32 cellular contexts compared by ENCODE assay signal in genomic region chr9:35335164-35335563, GRCh38.
DNase-seq lines count a peak whose midpoint lies in the region; ATAC-seq and TF ChIP-seq lines count a peak whose summit lies in the region.
"Had no signal": no experiment of that assay in that cellular context is flagged by ENCODE, and none has a peak within 500 bp of the region (broad histone marks: within the 10 kb centered on the region; RNA-seq: fewer than 3 reads in every experiment).

No MANE protein-coding gene starts in this region.

- H3K27ac Mint-ChIP-seq in endothelial cell (ENCODE audit: unreplicated experiment): peak overlapping the region; percentile 92
- H3K27ac Mint-ChIP-seq in CD8-positive, alpha-beta memory T cell: no peak overlapping the region
- no peak overlapping the region for H3K27ac Mint-ChIP-seq in activated CD8-positive, alpha-beta T cell treated with anti-CD3 and anti-CD28 coated beads, Interleukin-2, amount 10 ng/mL, durations not matched to agents 7 days and 5 days
- H3K27ac Mint-ChIP-seq: activated naive CD8-positive, alpha-beta T cell; CD4-positive, CD25-positive, alpha-beta regulatory T cell; GM23338; immature natural killer cell; mesothelial cell of epicardium; naive thymus-derived CD8-positive, alpha-beta T cell; progenitor cell of endocrine pancreas; stimulated activated naive CD8-positive, alpha-beta T cell treated with anti-CD3 and anti-CD28 coated beads, Interleukin-15, amount 100 ng/mL, for 72 hours; T-cell had no signal

- H3K27ac ChIP-seq in CD8-positive, alpha-beta memory T cell (ENCODE audit: low read depth, low read length): no peak overlapping the region
- H3K27ac ChIP-seq: ascending aorta, esophagus squamous epithelium, SJCRH30, uterus had no signal

- no peaks in the 10 kb centered on the region for H3K36me3 ChIP-seq in CD8-positive, alpha-beta memory T cell (ENCODE audit: insufficient read depth, low read length)
- H3K36me3 ChIP-seq: ascending aorta, SJCRH30, uterus had no signal

- no peaks in the 10 kb centered on the region for H3K36me3 Mint-ChIP-seq in endothelial cell (ENCODE audit: low read depth, unreplicated experiment)
- no peaks in the 10 kb centered on the region for H3K36me3 Mint-ChIP-seq in CD8-positive, alpha-beta memory T cell
- no peaks in the 10 kb centered on the region for H3K36me3 Mint-ChIP-seq in activated CD8-positive, alpha-beta T cell treated with anti-CD3 and anti-CD28 coated beads, Interleukin-2, amount 10 ng/mL, durations not matched to agents 7 days and 5 days (ENCODE audit: low read depth)
- H3K36me3 Mint-ChIP-seq: activated naive CD8-positive, alpha-beta T cell; CD4-positive, CD25-positive, alpha-beta regulatory T cell; immature natural killer cell; naive thymus-derived CD8-positive, alpha-beta T cell; T-cell had no signal

- ATAC-seq in GM18498 (IDR thresholded peaks at IDR 0.05; ENCODE audit: unreplicated experiment) (no peak), HG02642 (IDR thresholded peaks at IDR 0.05; ENCODE audit: poor library complexity, unreplicated experiment) (no peak)
- ATAC-seq in activated CD8-positive, alpha-beta T cell treated with anti-CD3 and anti-CD28 coated beads, Interleukin-2, amount 10 ng/mL, durations not matched to agents 7 days and 5 days: no peak
- ATAC-seq: GM23338; left ventricle myocardium superior; naive thymus-derived CD8-positive, alpha-beta T cell; sciatic nerve; stimulated activated naive CD8-positive, alpha-beta T cell treated with anti-CD3 and anti-CD28 coated beads, Interleukin-15, amount 100 ng/mL, for 72 hours; T-cell had no signal

- TF ChIP-seq CTCF in endothelial cell (IDR thresholded peaks at IDR 0.05; ENCODE audit: unreplicated experiment): no peak

- peaks cover 14% of the 10 kb centered on the region for H3K4me1 Mint-ChIP-seq in endothelial cell (ENCODE audit: unreplicated experiment)
- H3K4me1 Mint-ChIP-seq in CD8-positive, alpha-beta memory T cell: no peaks in the 10 kb centered on the region
- no peaks in the 10 kb centered on the region for H3K4me1 Mint-ChIP-seq in activated CD8-positive, alpha-beta T cell treated with anti-CD3 and anti-CD28 coated beads, Interleukin-2, amount 10 ng/mL, durations not matched to agents 7 days and 5 days (ENCODE audit: low read depth)
- H3K4me1 Mint-ChIP-seq: CD4-positive, CD25-positive, alpha-beta regulatory T cell; central memory CD8-positive, alpha-beta T cell; GM23338; immature natural killer cell; naive thymus-derived CD8-positive, alpha-beta T cell; stimulated activated naive CD8-positive, alpha-beta T cell treated with anti-CD3 and anti-CD28 coated beads, Interleukin-15, amount 100 ng/mL, for 72 hours; T-cell had no signal

- no peak overlapping the region for H3K4me3 Mint-ChIP-seq in endothelial cell (ENCODE audit: unreplicated experiment)
- no peak overlapping the region for H3K4me3 Mint-ChIP-seq in CD8-positive, alpha-beta memory T cell
- no peak overlapping the region for H3K4me3 Mint-ChIP-seq in activated CD8-positive, alpha-beta T cell treated with anti-CD3 and anti-CD28 coated beads, Interleukin-2, amount 10 ng/mL, durations not matched to agents 7 days and 5 days
- H3K4me3 Mint-ChIP-seq: activated naive CD8-positive, alpha-beta T cell; CD4-positive, CD25-positive, alpha-beta regulatory T cell; central memory CD8-positive, alpha-beta T cell; GM23338; immature natural killer cell; mesothelial cell of epicardium; naive thymus-derived CD8-positive, alpha-beta T cell; stimulated activated naive CD8-positive, alpha-beta T cell treated with anti-CD3 and anti-CD28 coated beads, Interleukin-15, amount 100 ng/mL, for 72 hours; T-cell had no signal

- POLR2A ChIA-PET in CD8-positive, alpha-beta memory T cell (lab: Charles Lee): no interaction called here
- POLR2A ChIA-PET in activated CD8-positive, alpha-beta T cell treated with anti-CD3 and anti-CD28 coated beads, Interleukin-2, amount 10 ng/mL, durations not matched to agents 7 days and 5 days (lab: Charles Lee): no interaction called here

- no peaks in the 10 kb centered on the region for H3K9me3 ChIP-seq in CD8-positive, alpha-beta memory T cell (ENCODE audit: low read length)
- H3K9me3 ChIP-seq: ascending aorta, esophagus squamous epithelium, SJCRH30, uterus had no signal

- H3K4me3 ChIP-seq in CD8-positive, alpha-beta memory T cell (ENCODE audit: low read length): no peak overlapping the region
- H3K4me3 ChIP-seq: ascending aorta, esophagus squamous epithelium, GM23338, SJCRH30, uterus had no signal

- peaks cover 2% of the 10 kb centered on the region for H3K27me3 Mint-ChIP-seq in endothelial cell (ENCODE audit: unreplicated experiment)
- peaks cover 0 to 29% of the 10 kb centered on the region in 2 donors for H3K27me3 Mint-ChIP-seq in CD8-positive, alpha-beta memory T cell
- no peaks in the 10 kb centered on the region for H3K27me3 Mint-ChIP-seq in activated CD8-positive, alpha-beta T cell treated with anti-CD3 and anti-CD28 coated beads, Interleukin-2, amount 10 ng/mL, durations not matched to agents 7 days and 5 days (ENCODE audit: low read depth)
- H3K27me3 Mint-ChIP-seq: central memory CD8-positive, alpha-beta T cell; progenitor cell of endocrine pancreas; stimulated activated naive CD8-positive, alpha-beta T cell treated with anti-CD3 and anti-CD28 coated beads, Interleukin-15, amount 100 ng/mL, for 72 hours had no signal

- CTCF ChIA-PET in CD8-positive, alpha-beta memory T cell (lab: Charles Lee): no interaction called here
- CTCF ChIA-PET in activated CD8-positive, alpha-beta T cell treated with anti-CD3 and anti-CD28 coated beads, Interleukin-2, amount 10 ng/mL, durations not matched to agents 7 days and 5 days (lab: Charles Lee): no interaction called here

- H3K27me3 ChIP-seq in CD8-positive, alpha-beta memory T cell (ENCODE audit: insufficient read depth, low read length, poor library complexity, severe bottlenecking): no peaks in the 10 kb centered on the region
- H3K27me3 ChIP-seq: ascending aorta, esophagus squamous epithelium, SJCRH30, uterus had no signal

- DNase-seq in EL (peak; percentile 56), LHCN-M2 (ENCODE audit: low read depth) (peak; percentile 84), endothelial cell (ENCODE audit: low spot score) (no peak), lung microvascular endothelial cell (ENCODE audit: low read depth in 2 of 2) (peak; percentile 14 to 97)
- DNase-seq in CD8-positive, alpha-beta memory T cell: no peak
- DNase-seq in activated CD8-positive, alpha-beta T cell treated with anti-CD3 and anti-CD28 coated beads, Interleukin-2, amount 10 ng/mL, durations not matched to agents 7 days and 5 days: no peak
- DNase-seq: activated CD4-positive, alpha-beta T cell treated with anti-CD3 and anti-CD28 coated beads for 48 hours; DMS79 treated with DMSO at 0.1 percent for 48 hours; esophagus squamous epithelium; immature natural killer cell; Kasumi-1; left ventricle myocardium superior; MV-4-11; naive thymus-derived CD8-positive, alpha-beta T cell; NCI-H446; NCI-H774; SJCRH30; stimulated activated CD4-positive, alpha-beta T cell treated with anti-CD3 and anti-CD28 coated beads, Interleukin-12 subunit alpha, Interleukin-12 subunit beta, amount 100 ng/mL, for 4 hours; stimulated activated CD4-positive, alpha-beta T cell treated with anti-CD3 and anti-CD28 coated beads, Interleukin-2, amount 100 ng/mL, for 48 hours; stimulated activated naive CD8-positive, alpha-beta T cell treated with anti-CD3 and anti-CD28 coated beads, Interleukin-15, amount 100 ng/mL, for 72 hours; T-cell; uterus had no signal

- H3K4me1 ChIP-seq in CD8-positive, alpha-beta memory T cell (ENCODE audit: insufficient read depth, low read length): no peaks in the 10 kb centered on the region
- H3K4me1 ChIP-seq: SJCRH30, uterus had no signal

- H3K9me3 Mint-ChIP-seq in endothelial cell (ENCODE audit: unreplicated experiment): no peaks in the 10 kb centered on the region
- H3K9me3 Mint-ChIP-seq in CD8-positive, alpha-beta memory T cell: no peaks in the 10 kb centered on the region
- no peaks in the 10 kb centered on the region for H3K9me3 Mint-ChIP-seq in activated CD8-positive, alpha-beta T cell treated with anti-CD3 and anti-CD28 coated beads, Interleukin-2, amount 10 ng/mL, durations not matched to agents 7 days and 5 days (ENCODE audit: insufficient read depth)
- H3K9me3 Mint-ChIP-seq: CD4-positive, CD25-positive, alpha-beta regulatory T cell; central memory CD8-positive, alpha-beta T cell; GM23338; mesothelial cell of epicardium; naive thymus-derived CD8-positive, alpha-beta T cell; stimulated activated naive CD8-positive, alpha-beta T cell treated with anti-CD3 and anti-CD28 coated beads, Interleukin-15, amount 100 ng/mL, for 72 hours; T-cell had no signal

Comparison
In these comparisons a context has a peak if more than half of its experiments do, and no peak if none do; other contexts are left out.
1. DNase-seq: peak in EL (single experiment), LHCN-M2 (single experiment) and lung microvascular endothelial cell (2 of 2); none in endothelial cell (single experiment), CD8-positive, alpha-beta memory T cell (0 of 5) and activated CD8-positive, alpha-beta T cell treated with anti-CD3 and anti-CD28 coated beads, Interleukin-2, amount 10 ng/mL, durations not matched to agents 7 days and 5 days (single experiment).